Comparison of ENCODE assay signal across 8 cellular contexts in the genomic region with DNA sequence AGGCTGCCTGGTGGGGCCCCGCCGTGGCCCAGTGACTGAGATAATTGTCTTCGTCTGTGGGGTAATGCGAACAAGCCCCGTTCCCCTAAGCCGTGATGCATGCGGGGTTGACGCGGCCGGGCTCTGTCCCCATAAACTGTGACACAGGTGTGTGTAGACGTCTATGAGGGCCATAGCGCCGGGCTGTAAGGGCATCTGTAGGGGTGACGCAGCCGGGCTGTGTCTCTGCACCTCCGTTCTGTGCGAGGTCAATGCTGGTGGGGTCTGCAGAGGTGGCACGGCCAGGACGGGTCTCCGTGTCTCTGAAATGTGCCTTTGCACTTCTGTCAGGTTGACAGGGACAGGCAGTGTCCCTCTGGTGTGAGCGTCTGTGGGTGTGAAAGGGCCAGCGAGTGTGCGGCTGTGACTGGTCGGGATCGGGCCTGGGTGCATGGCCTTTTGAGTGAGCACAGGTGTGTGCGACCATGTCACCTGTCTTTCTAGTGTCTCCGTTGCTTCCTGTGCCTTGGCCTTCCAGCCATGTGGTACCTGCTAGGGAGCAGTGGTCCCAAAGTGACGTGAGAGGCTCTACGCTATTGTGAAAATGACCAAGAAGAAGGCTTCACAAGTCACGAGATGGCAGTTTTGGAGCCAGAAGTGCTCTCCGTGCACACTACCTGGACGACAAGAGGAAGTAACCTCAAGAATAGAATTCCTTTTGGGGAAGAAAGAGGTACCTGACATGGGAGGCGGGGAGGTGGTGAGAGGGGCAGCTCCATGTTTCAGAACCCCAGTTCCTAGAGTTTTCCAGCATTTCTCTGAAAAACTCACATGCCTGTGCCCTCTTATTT. TPM values are rescaled to one million over a fixed set of nuclear protein-coding genes. Genes with fewer than 3 reads are reported as not detected.
DNase-seq lines count a peak whose midpoint lies in the region; ATAC-seq and TF ChIP-seq lines count a peak whose summit lies in the region.

No MANE protein-coding gene starts in this region.

- H3K4me1 Mint-ChIP-seq in natural killer cell, result peaks cover 11 to 13% of the 10 kb centered on the region in 2 donors

- H2AFZ ChIP-seq in Karpas-422 (ENCODE audit: low read length), result no peak overlapping the region

- no peaks in the 10 kb centered on the region for H3K79me2 ChIP-seq in Karpas-422 (ENCODE audit: low read length)

- peak overlapping the region; percentile 93 to 99 for H3K27ac Mint-ChIP-seq in natural killer cell

- no peaks in the 10 kb centered on the region for H3K27me3 ChIP-seq in BE2C
- no peaks in the 10 kb centered on the region for H3K27me3 ChIP-seq in Karpas-422 (ENCODE audit: low read length)

- peak overlapping the region; percentile 55 for H3K4me2 ChIP-seq in Karpas-422 (ENCODE audit: low read depth, low read length, poor library complexity, severe bottlenecking)

- ATAC-seq in natural killer cell (peak in 1 of 3 donors; percentile 4), HG02938 (IDR thresholded peaks at IDR 0.05; ENCODE audit: unreplicated experiment) (no peak), HG02610 (IDR thresholded peaks at IDR 0.05; ENCODE audit: unreplicated experiment) (no peak), GM18498 (IDR thresholded peaks at IDR 0.05; ENCODE audit: unreplicated experiment) (no peak), HG03095 (IDR thresholded peaks at IDR 0.05; ENCODE audit: unreplicated experiment) (no peak)

- peak overlapping the region; percentile 100 for H3K4me3 Mint-ChIP-seq in natural killer cell

- H3K27me3 Mint-ChIP-seq in natural killer cell (ENCODE audit: low read depth in 2 of 2), result no peaks in the 10 kb centered on the region

- no peak overlapping the region for H3K27ac ChIP-seq in Karpas-422 (ENCODE audit: low read length)

- H4K20me1 ChIP-seq in Karpas-422 (ENCODE audit: insufficient read depth, low read depth, low read length), result no peaks in the 10 kb centered on the region

- DNase-seq in BE2C (no peak), Karpas-422 (no peak), choroid plexus epithelial cell (ENCODE audit: low read depth) (no peak), natural killer cell (no peak)

- H3K9ac ChIP-seq in Karpas-422 (ENCODE audit: low read length), result no peak overlapping the region

- no peak for TF ChIP-seq CTCF in BE2C (IDR thresholded peaks at IDR 0.05; ENCODE audit: low read depth, low read length)
- no peak for TF ChIP-seq CTCF in choroid plexus epithelial cell (conservative IDR thresholded peaks at IDR 0.05; ENCODE audit: low read depth, low read length)
- TF ChIP-seq CTCF in natural killer cell (IDR thresholded peaks at IDR 0.05), result no peak

- H3K36me3 ChIP-seq in BE2C, result no peaks in the 10 kb centered on the region
- no peaks in the 10 kb centered on the region for H3K36me3 ChIP-seq in Karpas-422 (ENCODE audit: insufficient read depth, low read length)

- intact Hi-C loops in natural killer cell (cut with micrococcal nuclease), result no loop called here

- H3K4me1 ChIP-seq in BE2C, result no peaks in the 10 kb centered on the region
- H3K4me1 ChIP-seq in Karpas-422 (ENCODE audit: low read length), result peaks cover 5% of the 10 kb centered on the region

- H3K9me3 ChIP-seq in BE2C, result peaks cover 3% of the 10 kb centered on the region
- H3K9me3 ChIP-seq in Karpas-422 (ENCODE audit: low read length), result peaks cover 23% of the 10 kb centered on the region

- no peaks in the 10 kb centered on the region for H3K9me2 ChIP-seq in Karpas-422 (replicated peaks; ENCODE audit: insufficient read depth, low read length)

- H3K4me3 ChIP-seq in BE2C (ENCODE audit: low read depth, low read length) (peak overlapping the region; percentile 90), Karpas-422 (ENCODE audit: low read length) (peak overlapping the region; percentile 51), choroid plexus epithelial cell (ENCODE audit: low read depth, low read length) (peak overlapping the region; percentile 85)

- peaks cover 7 to 8% of the 10 kb centered on the region in 2 donors for H3K9me3 Mint-ChIP-seq in natural killer cell

- H3K36me3 Mint-ChIP-seq in natural killer cell, result peaks cover 24% of the 10 kb centered on the region

RNA-seq across cellular contexts. Expression of gene ZNF331, which starts 16.4 kb away (rescaled TPM):
- polyA plus RNA-seq in BE2C (2012; ENCODE audit: insufficient read depth, insufficient read length, low read depth), result 21.5 TPM
- total RNA-seq in Karpas-422 (2014; rRNA removed; shearing (Covaris generic); ENCODE audit: low replicate concordance), result 21.7 and 28.3 TPM in 2 replicates
- total RNA-seq in natural killer cell, result 100 to 1,000 TPM; 153 to 245 (median 204) TPM

RNA-seq across cellular contexts. Expression of gene ZNF813, which starts 54.1 kb away (rescaled TPM):
- 0.22 TPM for polyA plus RNA-seq in BE2C (2012; ENCODE audit: insufficient read depth, insufficient read length, low read depth)
- total RNA-seq in Karpas-422 (2014; rRNA removed; shearing (Covaris generic); ENCODE audit: low replicate concordance), result 4.5 and 6.1 TPM in 2 replicates
- total RNA-seq in natural killer cell, result 1 to 10 TPM; 2.5 to 5.0 (median 3.1) TPM
